Comparison of ENCODE assay signal across 8 cellular contexts in the genomic region with DNA sequence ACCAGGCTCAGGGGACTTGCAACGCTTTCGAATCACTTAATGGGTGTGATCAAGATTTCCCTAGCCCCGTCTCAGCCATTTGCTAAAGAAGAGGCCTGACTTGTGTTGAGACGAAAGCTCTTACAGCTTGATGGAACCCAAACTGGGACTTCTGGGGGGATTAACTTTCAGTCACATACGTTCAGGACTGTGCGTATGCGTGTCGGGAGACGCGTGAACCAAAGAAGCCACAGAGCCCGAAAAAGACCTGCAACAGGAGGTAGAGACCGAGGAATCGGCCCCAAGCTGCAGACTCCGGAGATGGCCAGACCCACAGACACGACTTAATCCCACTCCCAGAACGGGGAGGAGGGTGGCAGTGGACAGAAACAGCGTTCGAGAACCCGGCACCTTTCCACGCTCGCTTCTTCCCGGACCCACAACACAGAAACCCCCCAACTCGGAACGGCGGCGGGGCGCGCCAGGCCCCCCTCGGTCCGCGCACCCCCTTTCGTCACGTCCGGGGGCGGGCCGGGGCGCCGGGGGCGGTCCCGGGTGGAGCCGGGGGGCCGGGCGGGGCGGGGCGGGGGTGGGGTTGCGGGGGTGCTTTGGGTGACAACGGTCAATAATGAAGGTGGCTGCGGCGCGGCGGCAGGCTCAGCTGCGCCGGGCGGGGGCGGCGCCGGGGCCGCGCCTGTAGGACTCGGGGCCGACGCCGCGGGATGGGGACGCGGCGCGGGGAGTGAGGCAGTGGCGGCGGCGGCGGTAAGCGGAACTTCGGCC. TPM values are rescaled to one million over a fixed set of nuclear protein-coding genes. Genes with fewer than 3 reads are reported as not detected.
DNase-seq lines count a peak whose midpoint lies in the region; ATAC-seq, FAIRE-seq and TF ChIP-seq lines count a peak whose summit lies in the region.

Gene ATP11B (plus strand): TSS at position 604 of the 762 bp plus-strand sequence. CDS start 256 bp downstream, outside the sequence.

- peak; percentile 27 for DNase-seq in D721Med (ENCODE audit: insufficient read length, low spot score)
- DNase-seq in HTR-8/SVneo (ENCODE audit: insufficient read length, low spot score), result peak; percentile 78
- DNase-seq in PC-9, result peak; percentile 69 to 84
- DNase-seq in activated T-cell treated with anti-CD3 and anti-CD28 coated beads, Interleukin-2, amount 50 U/mL, for 1 hour, result peak; percentile 89
- DNase-seq in epithelial cell of proximal tubule (ENCODE audit: low read depth), result no peak
- DNase-seq in stimulated activated CD8-positive, alpha-beta memory T cell treated with anti-CD3 and anti-CD28 coated beads, Interleukin-4, amount 100 ng/mL, for 4 hours (ENCODE audit: low read depth in 2 of 2, low spot score in 1 of 2), result peak; percentile 52 to 53

- POLR2A ChIA-PET in PC-9 (lab: Charles Lee; ENCODE audit: unreplicated experiment), result interaction anchor here (0.6 to 0.7 kb wide), 4 partner anchors 22 to 482 kb away, joined by 3 to 20 read pairs (median 6); no protein-coding TSS in a partner anchor

- peak within 1 kb of the TSS; percentile 68 for H3K4me3 ChIP-seq in PC-9
- peak within 1 kb of the TSS; percentile 90 for H3K4me3 ChIP-seq in epithelial cell of proximal tubule (ENCODE audit: low read depth, low read length)
- H3K4me3 ChIP-seq in mucosa of rectum (ENCODE audit: low read length in 2 of 2), result peak within 1 kb of the TSS; percentile 85 to 99

- H3K79me2 ChIP-seq in PC-9 (ENCODE audit: low read depth), result peaks cover 41% of the 10 kb centered on the region

- peak within 1 kb of the TSS; percentile 97 for H3K4me2 ChIP-seq in PC-9

- H3K4me1 ChIP-seq in PC-9 (replicated peaks; ENCODE audit: insufficient read depth), result peaks cover 38% of the 10 kb centered on the region
- peaks cover 3 to 15% of the 10 kb centered on the region in 2 donors for H3K4me1 ChIP-seq in mucosa of rectum (ENCODE audit: control insufficient read depth in 2 of 2, insufficient read depth in 2 of 2, low read length in 2 of 2)

- H3K27ac ChIP-seq in PC-9 (peak within 1 kb of the TSS; percentile 87), mucosa of rectum (ENCODE audit: low read depth in 2 of 2, low read length in 2 of 2) (peak within 1 kb of the TSS; percentile 96 to 98)

- intact Hi-C loops in PC-9 (cut with micrococcal nuclease; ENCODE audit: unreplicated experiment), result loop anchor here (5.0 kb wide), 1 partner anchor 474 kb away; no protein-coding TSS in a partner anchor

- H4K20me1 ChIP-seq in PC-9 (ENCODE audit: insufficient read depth), result no peaks in the 10 kb centered on the region

- FAIRE-seq in D721Med (lab: Jason Lieb, UNC), result no peak
- no peak for FAIRE-seq in HTR-8/SVneo (lab: Jason Lieb, UNC)

- ATAC-seq in GM21367 (IDR thresholded peaks at IDR 0.05; ENCODE audit: unreplicated experiment), result peak; percentile 60

- H3K36me3 ChIP-seq in PC-9 (ENCODE audit: low read depth) (peaks cover 5% of the 10 kb centered on the region; the same call in 1 of the 2 replicates), mucosa of rectum (ENCODE audit: control insufficient read depth in 2 of 2, insufficient read depth in 2 of 2, low read length in 2 of 2) (no peaks in the 10 kb centered on the region)

- peak within 1 kb of the TSS; percentile 99 for H3K9ac ChIP-seq in mucosa of rectum (ENCODE audit: low read depth in 1 of 2, low read length in 2 of 2)

- CTCF ChIA-PET in PC-9 (lab: Charles Lee), result interaction anchor here (1.8 kb wide), 1 partner anchor 79 kb away, joined by 5 read pairs; no protein-coding TSS in a partner anchor

- TF ChIP-seq CTCF in D721Med (IDR thresholded peaks at IDR 0.05; ENCODE audit: insufficient read depth, missing control alignments) (no peak), PC-9 (conservative IDR thresholded peaks at IDR 0.05) (no peak), epithelial cell of proximal tubule (conservative IDR thresholded peaks at IDR 0.05; ENCODE audit: low read depth, low read length) (no peak)

- H3F3A ChIP-seq in PC-9 (ENCODE audit: insufficient read depth, low read depth), result peaks cover 20% of the 10 kb centered on the region

- no peaks in the 10 kb centered on the region for H3K9me2 ChIP-seq in PC-9 (ENCODE audit: insufficient read depth)

- TSS peak; percentile 98 for BruUV-seq in PC-9 (replicated peaks; lab: Mats Ljungman, UMichigan)

- H3K9me3 ChIP-seq in PC-9 (ENCODE audit: insufficient read depth, low read depth) (no peaks in the 10 kb centered on the region), mucosa of rectum (ENCODE audit: control insufficient read depth in 2 of 2, low read length in 2 of 2) (no peaks in the 10 kb centered on the region)

- H3K27me3 ChIP-seq in PC-9 (ENCODE audit: insufficient read depth, low read depth) (no peaks in the 10 kb centered on the region), mucosa of rectum (ENCODE audit: control insufficient read depth in 2 of 2, insufficient read depth in 2 of 2, low read length in 2 of 2) (no peaks in the 10 kb centered on the region)

- peak within 1 kb of the TSS; percentile 99 for H2AFZ ChIP-seq in PC-9

RNA-seq across cellular contexts. Expression of gene ATP11B, which starts in this region (rescaled TPM):
- total RNA-seq in PC-9 (2021) (48.3 and 66.5 TPM in 2 replicates), epithelial cell of proximal tubule (22.7 and 30.0 TPM in 2 replicates)
